ENCODE assay signal across 9 cellular contexts in genomic region chr5:176784218-176785165, GRCh38. TPM values are rescaled to one million over a fixed set of nuclear protein-coding genes. Genes with fewer than 3 reads are reported as not detected.
A peak's percentile ranks its signal among the peaks of the same experiment; 100 is the strongest.
DNase-seq lines count a peak whose midpoint lies in the region; FAIRE-seq and TF ChIP-seq lines count a peak whose summit lies in the region.
"Had no signal": no experiment of that assay in that cellular context is flagged by ENCODE, and none has a peak within 500 bp of the region (broad histone marks: within the 10 kb centered on the region; RNA-seq: fewer than 3 reads in every experiment).

No MANE protein-coding gene starts in this region.

- POLR2A ChIA-PET in GM10248 (lab: Yijun Ruan, JAX) = no interaction called here

- no peak for TF ChIP-seq CTCF in GM10248 (IDR thresholded peaks at IDR 0.05; ENCODE audit: control extremely low read depth, extremely low read depth, low read depth, missing control alignments)

- DNase-seq in NCI-H2029 (lab: John Stamatoyannopoulos, UW) (peak; percentile 33), NCI-H2029 treated with DMSO at 0.1 percent for 48 hours (lab: John Stamatoyannopoulos, UW) (no peak), SK-N-DZ (ENCODE audit: low spot score) (peak; percentile 35), glomerular visceral epithelial cell (ENCODE audit: extremely low spot score) (peak; percentile 93), urothelium cell line (ENCODE audit: low spot score) (peak; percentile 95), midbrain (lab: John Stamatoyannopoulos, UW) (no peak), GM10248 (ENCODE audit: extremely low spot score) (no peak), dedifferentiated amniotic fluid mesenchymal stem cell (ENCODE audit: extremely low spot score) (no peak)

- CTCF ChIA-PET in GM10248 (lab: Yijun Ruan, JAX) = interaction anchor here (0.8 to 1.4 kb wide), 3 partner anchors 13 to 124 kb away, joined by 3 to 5 read pairs (median 4); no protein-coding TSS in a partner anchor

- FAIRE-seq in urothelium cell line (lab: Jason Lieb, UNC) = peak; percentile 50
- FAIRE-seq: GM12878 had no signal

RNA-seq across cellular contexts. Expression of gene UNC5A, which starts 25.9 kb away (rescaled TPM):
- 15.2 and 18.6 TPM in 2 replicates for polyA plus RNA-seq in SK-N-DZ (2014; cell fraction: cytosol; rRNA removed)
- 9.0 and 16.8 TPM in 2 replicates for polyA plus RNA-seq in SK-N-DZ (2014; cell fraction: nucleus; rRNA removed)
- polyA plus RNA-seq: GM12878 had no signal

Comparison
In these comparisons a context has a peak if more than half of its experiments do, and no peak if none do; other contexts are left out.
1. DNase-seq: peak in NCI-H2029 (single experiment), SK-N-DZ (single experiment), glomerular visceral epithelial cell (single experiment) and urothelium cell line (single experiment); none in NCI-H2029 treated with DMSO at 0.1 percent for 48 hours (single experiment), midbrain (single experiment), GM10248 (single experiment) and dedifferentiated amniotic fluid mesenchymal stem cell (single experiment).